Comparison of ENCODE assay signal across 1 cellular context in genomic region chr4:123449362-123449761, GRCh38.
TF ChIP-seq lines count a peak whose summit lies in the region.

No MANE protein-coding gene starts in this region.

TF ChIP-seq in GM12878, 131 proteins besides CTCF, POLR2A, EP300 and RAD21 (continued from another document):
- TF ChIP-seq PKNOX1 (IDR thresholded peaks at IDR 0.05) (no peak), EZH2 (IDR thresholded peaks at IDR 0.05; ENCODE audit: borderline replicate concordance, control insufficient read depth, low read depth, low read length) (no peak), ATF2 (IDR thresholded peaks at IDR 0.05; ENCODE audit: low read length) (no peak), SP1 (IDR thresholded peaks at IDR 0.05; ENCODE audit: low read depth, low read length) (no peak), TCF12 (IDR thresholded peaks at IDR 0.05; ENCODE audit: low read depth, low read length) (no peak), ZNF24 (IDR thresholded peaks at IDR 0.05) (no peak)
